Comparison of ENCODE assay signal across 1 cellular context in the genomic region with DNA sequence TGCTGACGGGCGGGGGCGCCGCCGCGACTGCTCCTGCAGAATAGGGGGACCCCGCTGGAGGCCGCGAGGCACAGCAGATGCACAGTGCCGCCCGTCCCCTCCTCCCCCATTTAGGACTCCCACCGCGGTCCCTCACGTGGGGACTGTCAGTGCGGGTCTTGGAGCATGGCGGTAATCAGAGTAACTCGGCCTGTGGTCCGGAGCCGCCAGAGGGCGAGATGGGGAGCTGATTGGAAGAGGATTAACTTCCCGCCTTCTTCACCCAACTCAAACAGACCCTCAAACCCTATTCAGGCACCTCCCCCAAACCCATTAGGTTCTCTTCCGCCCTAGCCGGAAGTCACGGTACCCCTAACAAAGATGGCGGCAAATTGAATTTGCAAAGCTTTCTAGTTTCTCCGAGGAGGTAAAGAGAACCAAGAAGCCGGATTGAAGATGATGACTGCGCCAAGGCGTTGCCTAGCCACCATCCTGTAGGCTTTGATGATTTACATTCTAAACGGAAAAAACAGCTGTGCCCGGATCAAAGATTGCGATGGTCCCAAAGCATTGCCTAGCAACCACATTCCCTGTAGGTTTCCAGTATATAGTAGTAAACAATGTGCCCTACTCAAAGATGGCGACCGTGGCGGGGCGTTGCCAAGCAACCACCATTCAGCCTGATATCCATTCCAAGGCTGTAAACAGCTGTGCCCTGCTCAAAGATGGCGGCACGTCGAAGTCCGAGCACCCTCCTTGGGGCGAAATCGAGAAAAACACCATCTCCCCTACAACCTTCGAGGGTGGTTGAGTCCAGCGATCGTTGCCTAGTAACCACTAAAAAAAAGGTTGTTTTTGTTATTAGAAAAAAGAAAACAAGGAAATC.
A peak's percentile ranks its signal among the peaks of the same experiment; 100 is the strongest.
TF ChIP-seq lines count a peak whose summit lies in the region.

A gene with protein sequence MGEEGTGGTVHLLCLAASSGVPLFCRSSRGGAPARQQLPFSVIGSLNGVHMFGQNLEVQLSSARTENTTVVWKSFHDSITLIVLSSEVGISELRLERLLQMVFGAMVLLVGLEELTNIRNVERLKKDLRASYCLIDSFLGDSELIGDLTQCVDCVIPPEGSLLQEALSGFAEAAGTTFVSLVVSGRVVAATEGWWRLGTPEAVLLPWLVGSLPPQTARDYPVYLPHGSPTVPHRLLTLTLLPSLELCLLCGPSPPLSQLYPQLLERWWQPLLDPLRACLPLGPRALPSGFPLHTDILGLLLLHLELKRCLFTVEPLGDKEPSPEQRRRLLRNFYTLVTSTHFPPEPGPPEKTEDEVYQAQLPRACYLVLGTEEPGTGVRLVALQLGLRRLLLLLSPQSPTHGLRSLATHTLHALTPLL (minus strand): TSS at position 296 of the 865 bp plus-strand sequence. CDS start 186 bp downstream, at position 110.

TF ChIP-seq in K562, 482 proteins besides CTCF, POLR2A, EP300 and RAD21 (continued from another document and continues in another):
- no peak for TF ChIP-seq ZNF507 (tag; conservative IDR thresholded peaks at IDR 0.05)
- TF ChIP-seq ZKSCAN3 (CRISPR knock-in tag; IDR thresholded peaks at IDR 0.05) = no peak
- TF ChIP-seq NFXL1 (CRISPR knock-in tag; IDR thresholded peaks at IDR 0.05) = no peak
- TF ChIP-seq MAFF (IDR thresholded peaks at IDR 0.05; ENCODE audit: low read length) = no peak
- TF ChIP-seq NFIC (IDR thresholded peaks at IDR 0.05) = no peak
- TF ChIP-seq, protein P1, sequence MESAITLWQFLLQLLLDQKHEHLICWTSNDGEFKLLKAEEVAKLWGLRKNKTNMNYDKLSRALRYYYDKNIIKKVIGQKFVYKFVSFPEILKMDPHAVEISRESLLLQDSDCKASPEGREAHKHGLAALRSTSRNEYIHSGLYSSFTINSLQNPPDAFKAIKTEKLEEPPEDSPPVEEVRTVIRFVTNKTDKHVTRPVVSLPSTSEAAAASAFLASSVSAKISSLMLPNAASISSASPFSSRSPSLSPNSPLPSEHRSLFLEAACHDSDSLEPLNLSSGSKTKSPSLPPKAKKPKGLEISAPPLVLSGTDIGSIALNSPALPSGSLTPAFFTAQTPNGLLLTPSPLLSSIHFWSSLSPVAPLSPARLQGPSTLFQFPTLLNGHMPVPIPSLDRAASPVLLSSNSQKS (CRISPR knock-in tag; IDR thresholded peaks at IDR 0.05) = no peak
- no peak for TF ChIP-seq ZNF583 (CRISPR knock-in tag; IDR thresholded peaks at IDR 0.05)
- TF ChIP-seq, protein P2, sequence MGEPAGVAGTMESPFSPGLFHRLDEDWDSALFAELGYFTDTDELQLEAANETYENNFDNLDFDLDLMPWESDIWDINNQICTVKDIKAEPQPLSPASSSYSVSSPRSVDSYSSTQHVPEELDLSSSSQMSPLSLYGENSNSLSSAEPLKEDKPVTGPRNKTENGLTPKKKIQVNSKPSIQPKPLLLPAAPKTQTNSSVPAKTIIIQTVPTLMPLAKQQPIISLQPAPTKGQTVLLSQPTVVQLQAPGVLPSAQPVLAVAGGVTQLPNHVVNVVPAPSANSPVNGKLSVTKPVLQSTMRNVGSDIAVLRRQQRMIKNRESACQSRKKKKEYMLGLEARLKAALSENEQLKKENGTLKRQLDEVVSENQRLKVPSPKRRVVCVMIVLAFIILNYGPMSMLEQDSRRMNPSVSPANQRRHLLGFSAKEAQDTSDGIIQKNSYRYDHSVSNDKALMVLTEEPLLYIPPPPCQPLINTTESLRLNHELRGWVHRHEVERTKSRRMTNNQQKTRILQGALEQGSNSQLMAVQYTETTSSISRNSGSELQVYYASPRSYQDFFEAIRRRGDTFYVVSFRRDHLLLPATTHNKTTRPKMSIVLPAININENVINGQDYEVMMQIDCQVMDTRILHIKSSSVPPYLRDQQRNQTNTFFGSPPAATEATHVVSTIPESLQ (CRISPR knock-in tag; IDR thresholded peaks at IDR 0.05) = no peak
- no peak for TF ChIP-seq SMC3 (conservative IDR thresholded peaks at IDR 0.05; ENCODE audit: insufficient read depth, low read depth, low read length)
- TF ChIP-seq, protein P3, sequence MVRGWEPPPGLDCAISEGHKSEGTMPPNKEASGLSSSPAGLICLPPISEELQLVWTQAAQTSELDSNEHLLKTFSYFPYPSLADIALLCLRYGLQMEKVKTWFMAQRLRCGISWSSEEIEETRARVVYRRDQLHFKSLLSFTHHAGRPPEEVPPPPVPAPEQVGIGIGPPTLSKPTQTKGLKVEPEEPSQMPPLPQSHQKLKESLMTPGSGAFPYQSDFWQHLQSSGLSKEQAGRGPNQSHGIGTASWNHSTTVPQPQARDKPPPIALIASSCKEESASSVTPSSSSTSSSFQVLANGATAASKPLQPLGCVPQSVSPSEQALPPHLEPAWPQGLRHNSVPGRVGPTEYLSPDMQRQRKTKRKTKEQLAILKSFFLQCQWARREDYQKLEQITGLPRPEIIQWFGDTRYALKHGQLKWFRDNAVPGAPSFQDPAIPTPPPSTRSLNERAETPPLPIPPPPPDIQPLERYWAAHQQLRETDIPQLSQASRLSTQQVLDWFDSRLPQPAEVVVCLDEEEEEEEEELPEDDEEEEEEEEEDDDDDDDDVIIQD (CRISPR knock-in tag; IDR thresholded peaks at IDR 0.05) = no peak
- TF ChIP-seq, protein P4, sequence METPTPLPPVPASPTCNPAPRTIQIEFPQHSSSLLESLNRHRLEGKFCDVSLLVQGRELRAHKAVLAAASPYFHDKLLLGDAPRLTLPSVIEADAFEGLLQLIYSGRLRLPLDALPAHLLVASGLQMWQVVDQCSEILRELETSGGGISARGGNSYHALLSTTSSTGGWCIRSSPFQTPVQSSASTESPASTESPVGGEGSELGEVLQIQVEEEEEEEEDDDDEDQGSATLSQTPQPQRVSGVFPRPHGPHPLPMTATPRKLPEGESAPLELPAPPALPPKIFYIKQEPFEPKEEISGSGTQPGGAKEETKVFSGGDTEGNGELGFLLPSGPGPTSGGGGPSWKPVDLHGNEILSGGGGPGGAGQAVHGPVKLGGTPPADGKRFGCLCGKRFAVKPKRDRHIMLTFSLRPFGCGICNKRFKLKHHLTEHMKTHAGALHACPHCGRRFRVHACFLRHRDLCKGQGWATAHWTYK (CRISPR knock-in tag; IDR thresholded peaks at IDR 0.05) = 0 out of 2 replicates have a peak, but pooled peaks have one; percentile 40
- TF ChIP-seq, protein P5, sequence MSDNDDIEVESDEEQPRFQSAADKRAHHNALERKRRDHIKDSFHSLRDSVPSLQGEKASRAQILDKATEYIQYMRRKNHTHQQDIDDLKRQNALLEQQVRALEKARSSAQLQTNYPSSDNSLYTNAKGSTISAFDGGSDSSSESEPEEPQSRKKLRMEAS (CRISPR knock-in tag; IDR thresholded peaks at IDR 0.05) = peak; percentile 9; the same call in 1 of the 2 replicates
- no peak for TF ChIP-seq HDGF (IDR thresholded peaks at IDR 0.05)
- TF ChIP-seq ZNF212 (CRISPR knock-in tag; IDR thresholded peaks at IDR 0.05) = 0 out of 2 replicates have a peak, but pooled peaks have one; percentile 1
- TF ChIP-seq, protein P6, sequence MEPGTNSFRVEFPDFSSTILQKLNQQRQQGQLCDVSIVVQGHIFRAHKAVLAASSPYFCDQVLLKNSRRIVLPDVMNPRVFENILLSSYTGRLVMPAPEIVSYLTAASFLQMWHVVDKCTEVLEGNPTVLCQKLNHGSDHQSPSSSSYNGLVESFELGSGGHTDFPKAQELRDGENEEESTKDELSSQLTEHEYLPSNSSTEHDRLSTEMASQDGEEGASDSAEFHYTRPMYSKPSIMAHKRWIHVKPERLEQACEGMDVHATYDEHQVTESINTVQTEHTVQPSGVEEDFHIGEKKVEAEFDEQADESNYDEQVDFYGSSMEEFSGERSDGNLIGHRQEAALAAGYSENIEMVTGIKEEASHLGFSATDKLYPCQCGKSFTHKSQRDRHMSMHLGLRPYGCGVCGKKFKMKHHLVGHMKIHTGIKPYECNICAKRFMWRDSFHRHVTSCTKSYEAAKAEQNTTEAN (CRISPR knock-in tag; IDR thresholded peaks at IDR 0.05) = no peak
- no peak for TF ChIP-seq SMAD1 (IDR thresholded peaks at IDR 0.05; ENCODE audit: low read depth, low read length, partially characterized antibody)
- TF ChIP-seq, protein P7, sequence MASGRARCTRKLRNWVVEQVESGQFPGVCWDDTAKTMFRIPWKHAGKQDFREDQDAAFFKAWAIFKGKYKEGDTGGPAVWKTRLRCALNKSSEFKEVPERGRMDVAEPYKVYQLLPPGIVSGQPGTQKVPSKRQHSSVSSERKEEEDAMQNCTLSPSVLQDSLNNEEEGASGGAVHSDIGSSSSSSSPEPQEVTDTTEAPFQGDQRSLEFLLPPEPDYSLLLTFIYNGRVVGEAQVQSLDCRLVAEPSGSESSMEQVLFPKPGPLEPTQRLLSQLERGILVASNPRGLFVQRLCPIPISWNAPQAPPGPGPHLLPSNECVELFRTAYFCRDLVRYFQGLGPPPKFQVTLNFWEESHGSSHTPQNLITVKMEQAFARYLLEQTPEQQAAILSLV (tag; IDR thresholded peaks at IDR 0.05) = no peak
- no peak for TF ChIP-seq ETV6 (IDR thresholded peaks at IDR 0.05; ENCODE audit: borderline replicate concordance in 1 of 2, low read depth in 2 of 2, low read length in 1 of 2)
- no peak for TF ChIP-seq ETV6 (CRISPR knock-in tag; IDR thresholded peaks at IDR 0.05; ENCODE audit: borderline replicate concordance)
- TF ChIP-seq, protein P8, sequence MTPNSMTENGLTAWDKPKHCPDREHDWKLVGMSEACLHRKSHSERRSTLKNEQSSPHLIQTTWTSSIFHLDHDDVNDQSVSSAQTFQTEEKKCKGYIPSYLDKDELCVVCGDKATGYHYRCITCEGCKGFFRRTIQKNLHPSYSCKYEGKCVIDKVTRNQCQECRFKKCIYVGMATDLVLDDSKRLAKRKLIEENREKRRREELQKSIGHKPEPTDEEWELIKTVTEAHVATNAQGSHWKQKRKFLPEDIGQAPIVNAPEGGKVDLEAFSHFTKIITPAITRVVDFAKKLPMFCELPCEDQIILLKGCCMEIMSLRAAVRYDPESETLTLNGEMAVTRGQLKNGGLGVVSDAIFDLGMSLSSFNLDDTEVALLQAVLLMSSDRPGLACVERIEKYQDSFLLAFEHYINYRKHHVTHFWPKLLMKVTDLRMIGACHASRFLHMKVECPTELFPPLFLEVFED (CRISPR knock-in tag; conservative IDR thresholded peaks at IDR 0.05) = 0 out of 2 replicates have a peak, but pooled peaks have one; percentile 10
- TF ChIP-seq HDAC8 (tag; IDR thresholded peaks at IDR 0.05) = no peak
- TF ChIP-seq, protein P9, sequence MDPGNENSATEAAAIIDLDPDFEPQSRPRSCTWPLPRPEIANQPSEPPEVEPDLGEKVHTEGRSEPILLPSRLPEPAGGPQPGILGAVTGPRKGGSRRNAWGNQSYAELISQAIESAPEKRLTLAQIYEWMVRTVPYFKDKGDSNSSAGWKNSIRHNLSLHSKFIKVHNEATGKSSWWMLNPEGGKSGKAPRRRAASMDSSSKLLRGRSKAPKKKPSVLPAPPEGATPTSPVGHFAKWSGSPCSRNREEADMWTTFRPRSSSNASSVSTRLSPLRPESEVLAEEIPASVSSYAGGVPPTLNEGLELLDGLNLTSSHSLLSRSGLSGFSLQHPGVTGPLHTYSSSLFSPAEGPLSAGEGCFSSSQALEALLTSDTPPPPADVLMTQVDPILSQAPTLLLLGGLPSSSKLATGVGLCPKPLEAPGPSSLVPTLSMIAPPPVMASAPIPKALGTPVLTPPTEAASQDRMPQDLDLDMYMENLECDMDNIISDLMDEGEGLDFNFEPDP (CRISPR knock-in tag; IDR thresholded peaks at IDR 0.05) = no peak
- no peak for TF ChIP-seq ZNF551 (CRISPR knock-in tag; IDR thresholded peaks at IDR 0.05)
- TF ChIP-seq IRF2 (CRISPR knock-in tag; IDR thresholded peaks at IDR 0.05) = no peak
- TF ChIP-seq, protein P10, sequence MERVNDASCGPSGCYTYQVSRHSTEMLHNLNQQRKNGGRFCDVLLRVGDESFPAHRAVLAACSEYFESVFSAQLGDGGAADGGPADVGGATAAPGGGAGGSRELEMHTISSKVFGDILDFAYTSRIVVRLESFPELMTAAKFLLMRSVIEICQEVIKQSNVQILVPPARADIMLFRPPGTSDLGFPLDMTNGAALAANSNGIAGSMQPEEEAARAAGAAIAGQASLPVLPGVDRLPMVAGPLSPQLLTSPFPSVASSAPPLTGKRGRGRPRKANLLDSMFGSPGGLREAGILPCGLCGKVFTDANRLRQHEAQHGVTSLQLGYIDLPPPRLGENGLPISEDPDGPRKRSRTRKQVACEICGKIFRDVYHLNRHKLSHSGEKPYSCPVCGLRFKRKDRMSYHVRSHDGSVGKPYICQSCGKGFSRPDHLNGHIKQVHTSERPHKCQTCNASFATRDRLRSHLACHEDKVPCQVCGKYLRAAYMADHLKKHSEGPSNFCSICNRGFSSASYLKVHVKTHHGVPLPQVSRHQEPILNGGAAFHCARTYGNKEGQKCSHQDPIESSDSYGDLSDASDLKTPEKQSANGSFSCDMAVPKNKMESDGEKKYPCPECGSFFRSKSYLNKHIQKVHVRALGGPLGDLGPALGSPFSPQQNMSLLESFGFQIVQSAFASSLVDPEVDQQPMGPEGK (CRISPR knock-in tag; IDR thresholded peaks at IDR 0.05; ENCODE audit: borderline replicate concordance) = no peak
- TF ChIP-seq, protein P11, sequence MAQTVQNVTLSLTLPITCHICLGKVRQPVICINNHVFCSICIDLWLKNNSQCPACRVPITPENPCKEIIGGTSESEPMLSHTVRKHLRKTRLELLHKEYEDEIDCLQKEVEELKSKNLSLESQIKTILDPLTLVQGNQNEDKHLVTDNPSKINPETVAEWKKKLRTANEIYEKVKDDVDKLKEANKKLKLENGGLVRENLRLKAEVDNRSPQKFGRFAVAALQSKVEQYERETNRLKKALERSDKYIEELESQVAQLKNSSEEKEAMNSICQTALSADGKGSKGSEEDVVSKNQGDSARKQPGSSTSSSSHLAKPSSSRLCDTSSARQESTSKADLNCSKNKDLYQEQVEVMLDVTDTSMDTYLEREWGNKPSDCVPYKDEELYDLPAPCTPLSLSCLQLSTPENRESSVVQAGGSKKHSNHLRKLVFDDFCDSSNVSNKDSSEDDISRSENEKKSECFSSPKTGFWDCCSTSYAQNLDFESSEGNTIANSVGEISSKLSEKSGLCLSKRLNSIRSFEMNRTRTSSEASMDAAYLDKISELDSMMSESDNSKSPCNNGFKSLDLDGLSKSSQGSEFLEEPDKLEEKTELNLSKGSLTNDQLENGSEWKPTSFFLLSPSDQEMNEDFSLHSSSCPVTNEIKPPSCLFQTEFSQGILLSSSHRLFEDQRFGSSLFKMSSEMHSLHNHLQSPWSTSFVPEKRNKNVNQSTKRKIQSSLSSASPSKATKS (CRISPR knock-in tag; IDR thresholded peaks at IDR 0.05) = no peak
- no peak for TF ChIP-seq NELFE (IDR thresholded peaks at IDR 0.05; ENCODE audit: insufficient read depth, insufficient read length)
- TF ChIP-seq NFYB (IDR thresholded peaks at IDR 0.05; ENCODE audit: extremely low read depth, insufficient read length) = no peak
- TF ChIP-seq TRIM28 (IDR thresholded peaks at IDR 0.05) = no peak
- TF ChIP-seq NR2F6 (CRISPR knock-in tag; IDR thresholded peaks at IDR 0.05) = no peak
- TF ChIP-seq, protein P12, sequence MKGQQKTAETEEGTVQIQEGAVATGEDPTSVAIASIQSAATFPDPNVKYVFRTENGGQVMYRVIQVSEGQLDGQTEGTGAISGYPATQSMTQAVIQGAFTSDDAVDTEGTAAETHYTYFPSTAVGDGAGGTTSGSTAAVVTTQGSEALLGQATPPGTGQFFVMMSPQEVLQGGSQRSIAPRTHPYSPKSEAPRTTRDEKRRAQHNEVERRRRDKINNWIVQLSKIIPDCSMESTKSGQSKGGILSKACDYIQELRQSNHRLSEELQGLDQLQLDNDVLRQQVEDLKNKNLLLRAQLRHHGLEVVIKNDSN (CRISPR knock-in tag; IDR thresholded peaks at IDR 0.05) = no peak; the same call in none of the 2 replicates
- no peak for TF ChIP-seq PRMT5 (CRISPR knock-in tag; IDR thresholded peaks at IDR 0.05)
